ENCODE assay signal across 17 cellular contexts in the genomic region with DNA sequence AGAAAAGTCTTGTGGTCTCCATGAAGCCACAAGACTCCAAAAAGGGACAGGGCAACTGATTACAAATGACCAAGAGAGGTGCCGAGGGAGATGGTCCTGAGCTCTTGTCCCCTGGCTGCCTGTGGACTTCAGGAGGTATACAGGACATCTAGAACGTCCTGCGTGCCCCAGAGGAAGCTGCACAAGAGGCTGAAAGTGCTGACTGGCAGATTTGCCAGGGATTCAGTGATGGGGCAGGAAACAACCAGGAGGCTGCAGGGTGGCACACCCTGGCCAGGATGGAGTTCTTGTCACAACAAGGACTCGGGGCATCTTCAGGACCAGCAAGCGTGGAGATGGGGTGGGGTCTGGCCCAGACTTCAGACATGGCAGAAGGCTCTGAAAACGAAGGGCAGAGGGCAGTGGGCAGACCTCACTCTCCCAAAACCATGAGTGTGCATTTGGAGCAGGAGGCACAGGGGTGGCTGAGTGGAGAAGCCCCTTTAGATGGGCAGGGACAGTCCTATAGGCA. TPM values are rescaled to one million over a fixed set of nuclear protein-coding genes. Genes with fewer than 3 reads are reported as not detected.
"Had no signal": no experiment of that assay in that cellular context is flagged by ENCODE, and none has a peak within 500 bp of the region (broad histone marks: within the 10 kb centered on the region; RNA-seq: fewer than 3 reads in every experiment).

No MANE protein-coding gene starts in this region.

- ATAC-seq: activated naive CD8-positive, alpha-beta T cell treated with anti-CD3 and anti-CD28 coated beads, Interleukin-2, amount 50 U/mL, for 24 hours had no signal

- H3K36me3 ChIP-seq: ascending aorta, tibial nerve had no signal

- H3K27ac ChIP-seq: ascending aorta, tibial nerve had no signal

- FAIRE-seq: TTC549 had no signal

- H3K9me3 ChIP-seq: ascending aorta, tibial nerve had no signal

- H3K9me3 Mint-ChIP-seq: activated naive CD4-positive, alpha-beta T cell treated with anti-CD3 and anti-CD28 coated beads for 36 hours; activated naive CD8-positive, alpha-beta T cell treated with anti-CD3 and anti-CD28 coated beads, Interleukin-2, amount 50 U/mL, for 24 hours had no signal

- H3K27me3 ChIP-seq: ascending aorta had no signal

- H3K4me1 Mint-ChIP-seq: activated naive CD8-positive, alpha-beta T cell treated with anti-CD3 and anti-CD28 coated beads, Interleukin-2, amount 50 U/mL, for 24 hours had no signal

- H3K4me3 Mint-ChIP-seq: activated naive CD4-positive, alpha-beta T cell treated with anti-CD3 and anti-CD28 coated beads for 36 hours; activated naive CD8-positive, alpha-beta T cell treated with anti-CD3 and anti-CD28 coated beads, Interleukin-2, amount 50 U/mL, for 24 hours had no signal

- H3K4me1 ChIP-seq: ascending aorta, tibial nerve had no signal

- DNase-seq: activated CD4-positive, alpha-beta T cell treated with anti-CD3 and anti-CD28 coated beads, Interleukin-2, amount 50 U/mL, for 1 hour; activated naive CD4-positive, alpha-beta T cell treated with anti-CD3 and anti-CD28 coated beads for 36 hours; activated naive CD8-positive, alpha-beta T cell treated with anti-CD3 and anti-CD28 coated beads, Interleukin-2, amount 50 U/mL, for 24 hours; erythroblast; hippocampal formation; kidney glomerular epithelial cell; mesenchymal stem cell; stimulated activated CD4-positive, alpha-beta T cell treated with anti-CD3 and anti-CD28 coated beads, Interleukin-15, amount 100 ng/mL, for 24 hours; stimulated activated CD4-positive, alpha-beta T cell treated with anti-CD3 and anti-CD28 coated beads, Interleukin-4, amount 100 ng/mL, for 1 hour; stimulated activated naive CD4-positive, alpha-beta T cell had no signal

- H3K27ac Mint-ChIP-seq: activated naive CD4-positive, alpha-beta T cell treated with anti-CD3 and anti-CD28 coated beads for 36 hours; activated naive CD8-positive, alpha-beta T cell treated with anti-CD3 and anti-CD28 coated beads, Interleukin-2, amount 50 U/mL, for 24 hours had no signal

- H3K4me3 ChIP-seq: ascending aorta, tibial nerve had no signal

RNA-seq across cellular contexts. Expression of gene PKP1, which starts 13.4 kb away (rescaled TPM):
- total RNA-seq: activated CD8-positive, alpha-beta memory T cell treated with anti-CD3 and anti-CD28 coated beads for 36 hours; activated naive CD4-positive, alpha-beta T cell treated with anti-CD3 and anti-CD28 coated beads for 36 hours; ascending aorta; liver; T-helper 2 cell treated with Interferon-gamma antibody and Interleukin-4, amounts not matched to agents 100 ng/mL and 5 ng/mL, for 36 hours had no signal
- polyA plus RNA-seq: neural cell had no signal
